ENCODE assay signal across 6 cellular contexts in genomic region chr21:34374462-34374861, GRCh38. TPM values are rescaled to one million over a fixed set of nuclear protein-coding genes. Genes with fewer than 3 reads are reported as not detected.
"Had no signal": no experiment of that assay in that cellular context is flagged by ENCODE, and none has a peak within 500 bp of the region (broad histone marks: within the 10 kb centered on the region; RNA-seq: fewer than 3 reads in every experiment).

No MANE protein-coding gene starts in this region.

RNA-seq across cellular contexts. Expression of gene KCNE2, which starts 10.7 kb away (rescaled TPM):
- total RNA-seq: GM23248, H4, H7, HFFc6, HT1080, IMR-90 had no signal
- polyA plus RNA-seq: IMR-90 had no signal

RNA-seq across cellular contexts. Expression of gene SMIM34, which starts 49.3 kb away (rescaled TPM):
- total RNA-seq: GM23248, H4, H7, HFFc6, HT1080, IMR-90 had no signal
- polyA plus RNA-seq: GM23248, IMR-90 had no signal
